Comparison of ENCODE assay signal across 12 cellular contexts in the genomic region with DNA sequence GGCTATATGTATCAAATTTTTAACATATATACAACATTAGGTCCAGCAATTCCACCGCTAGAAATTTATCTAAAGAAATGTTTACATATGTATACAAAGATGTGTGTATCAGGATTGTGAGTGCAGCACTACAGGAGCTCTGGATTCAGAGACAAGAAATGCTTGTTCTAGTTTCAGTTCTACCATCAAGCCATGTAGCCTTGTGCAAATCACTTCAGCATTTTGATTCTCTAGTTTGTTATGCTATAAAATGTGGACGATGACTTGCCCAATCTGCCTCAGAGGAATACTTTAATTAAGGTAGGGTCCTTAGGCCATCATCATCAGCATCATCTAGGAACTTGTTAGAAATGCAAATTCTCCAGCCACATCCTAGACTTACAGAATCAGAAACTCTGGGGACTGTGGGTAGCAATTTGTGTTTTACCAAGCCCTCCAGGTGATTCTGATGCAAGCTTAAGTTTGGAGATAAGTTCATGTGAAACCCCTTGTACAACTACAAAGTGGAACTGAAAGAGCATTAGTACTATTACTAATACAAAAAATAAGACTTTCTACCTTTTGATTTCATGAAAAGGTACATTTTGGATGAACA.
DNase-seq lines count a peak whose midpoint lies in the region; ATAC-seq and TF ChIP-seq lines count a peak whose summit lies in the region.
"Had no signal": no experiment of that assay in that cellular context is flagged by ENCODE, and none has a peak within 500 bp of the region (broad histone marks: within the 10 kb centered on the region; RNA-seq: fewer than 3 reads in every experiment).

No MANE protein-coding gene starts in this region.

- H3K4me3 Mint-ChIP-seq in activated CD4-positive, alpha-beta T cell treated with anti-CD3 and anti-CD28 coated beads, Interleukin-2, amount 10 ng/mL, durations not matched to agents 24 days and 14 days, result no peak overlapping the region
- no peak overlapping the region for H3K4me3 Mint-ChIP-seq in activated CD4-positive, alpha-beta T cell treated with anti-CD3 and anti-CD28 coated beads, Interleukin-2, amount 10 ng/mL, durations not matched to agents 7 days and 5 days
- H3K4me3 Mint-ChIP-seq in naive B cell (peak overlapping the region in 2 of 8 donors; percentile 23 to 36), nephron progenitor cell (no peak overlapping the region)
- H3K4me3 Mint-ChIP-seq: activated T-helper 17 cell treated with anti-CD3 and anti-CD28 coated beads, Interleukin-2, amount 50 U/mL, for 72 hours had no signal

- no peaks in the 10 kb centered on the region for H3K27me3 Mint-ChIP-seq in activated CD4-positive, alpha-beta T cell treated with anti-CD3 and anti-CD28 coated beads, Interleukin-2, amount 10 ng/mL, durations not matched to agents 24 days and 14 days
- no peaks in the 10 kb centered on the region for H3K27me3 Mint-ChIP-seq in activated CD4-positive, alpha-beta T cell treated with anti-CD3 and anti-CD28 coated beads, Interleukin-2, amount 10 ng/mL, durations not matched to agents 7 days and 5 days
- H3K27me3 Mint-ChIP-seq in naive B cell, result no peaks in the 10 kb centered on the region
- H3K27me3 Mint-ChIP-seq in nephron progenitor cell (ENCODE audit: low read depth, poor library complexity), result peaks cover 2% of the 10 kb centered on the region
- H3K27me3 Mint-ChIP-seq: activated T-helper 17 cell treated with anti-CD3 and anti-CD28 coated beads, Interleukin-2, amount 50 U/mL, for 72 hours had no signal

- H3K9me3 Mint-ChIP-seq in activated CD4-positive, alpha-beta T cell treated with anti-CD3 and anti-CD28 coated beads, Interleukin-2, amount 10 ng/mL, durations not matched to agents 24 days and 14 days, result no peaks in the 10 kb centered on the region
- no peaks in the 10 kb centered on the region for H3K9me3 Mint-ChIP-seq in activated CD4-positive, alpha-beta T cell treated with anti-CD3 and anti-CD28 coated beads, Interleukin-2, amount 10 ng/mL, durations not matched to agents 7 days and 5 days
- H3K9me3 Mint-ChIP-seq in naive B cell (no peaks in the 10 kb centered on the region), nephron progenitor cell (no peaks in the 10 kb centered on the region)
- H3K9me3 Mint-ChIP-seq: activated T-helper 17 cell treated with anti-CD3 and anti-CD28 coated beads, Interleukin-2, amount 50 U/mL, for 72 hours had no signal

- no peak overlapping the region for H3K27ac Mint-ChIP-seq in activated CD4-positive, alpha-beta T cell treated with anti-CD3 and anti-CD28 coated beads, Interleukin-2, amount 10 ng/mL, durations not matched to agents 24 days and 14 days
- no peak overlapping the region for H3K27ac Mint-ChIP-seq in activated CD4-positive, alpha-beta T cell treated with anti-CD3 and anti-CD28 coated beads, Interleukin-2, amount 10 ng/mL, durations not matched to agents 7 days and 5 days
- H3K27ac Mint-ChIP-seq in naive B cell (peak overlapping the region; percentile 14 to 82 (median 64)), nephron progenitor cell (no peak overlapping the region)
- H3K27ac Mint-ChIP-seq: activated T-helper 17 cell treated with anti-CD3 and anti-CD28 coated beads, Interleukin-2, amount 50 U/mL, for 72 hours had no signal

- CTCF ChIA-PET in activated CD4-positive, alpha-beta T cell treated with anti-CD3 and anti-CD28 coated beads, Interleukin-2, amount 10 ng/mL, durations not matched to agents 7 days and 5 days (lab: Charles Lee), result interaction anchor here (1.9 kb wide), 1 partner anchor 14 kb away, joined by 6 read pairs; no protein-coding TSS in a partner anchor

- intact Hi-C loops in activated CD4-positive, alpha-beta T cell treated with anti-CD3 and anti-CD28 coated beads, Interleukin-2, amount 10 ng/mL, durations not matched to agents 24 days and 14 days (cut with micrococcal nuclease), result no loop called here

- peak; percentile 72 for ATAC-seq in GM21423 (IDR thresholded peaks at IDR 0.05; ENCODE audit: unreplicated experiment)
- peak; percentile 57 for ATAC-seq in HG03175 (IDR thresholded peaks at IDR 0.05; ENCODE audit: unreplicated experiment)
- peak; percentile 77 to 83 for ATAC-seq in naive B cell (ENCODE audit: low read depth in 2 of 2)
- ATAC-seq: activated T-helper 17 cell treated with anti-CD3 and anti-CD28 coated beads, Interleukin-2, amount 50 U/mL, for 72 hours; HCT116 had no signal

- peaks cover 26% of the 10 kb centered on the region for H3K36me3 Mint-ChIP-seq in activated CD4-positive, alpha-beta T cell treated with anti-CD3 and anti-CD28 coated beads, Interleukin-2, amount 10 ng/mL, durations not matched to agents 24 days and 14 days (ENCODE audit: low read depth)
- H3K36me3 Mint-ChIP-seq in activated CD4-positive, alpha-beta T cell treated with anti-CD3 and anti-CD28 coated beads, Interleukin-2, amount 10 ng/mL, durations not matched to agents 7 days and 5 days (ENCODE audit: low read depth), result peaks cover 31% of the 10 kb centered on the region
- H3K36me3 Mint-ChIP-seq in naive B cell, result no peaks in the 10 kb centered on the region
- H3K36me3 Mint-ChIP-seq in nephron progenitor cell (ENCODE audit: low read depth), result no peaks in the 10 kb centered on the region

- H3K4me1 Mint-ChIP-seq in activated CD4-positive, alpha-beta T cell treated with anti-CD3 and anti-CD28 coated beads, Interleukin-2, amount 10 ng/mL, durations not matched to agents 24 days and 14 days, result peaks cover 17% of the 10 kb centered on the region
- peaks cover 35% of the 10 kb centered on the region for H3K4me1 Mint-ChIP-seq in activated CD4-positive, alpha-beta T cell treated with anti-CD3 and anti-CD28 coated beads, Interleukin-2, amount 10 ng/mL, durations not matched to agents 7 days and 5 days
- H3K4me1 Mint-ChIP-seq in naive B cell (peaks cover 23 to 58% (median 39%) of the 10 kb centered on the region in 3 donors), nephron progenitor cell (no peaks in the 10 kb centered on the region)

- POLR2A ChIA-PET in activated CD4-positive, alpha-beta T cell treated with anti-CD3 and anti-CD28 coated beads, Interleukin-2, amount 10 ng/mL, durations not matched to agents 7 days and 5 days (lab: Charles Lee), result no interaction called here

- DNase-seq in activated CD4-positive, alpha-beta T cell treated with anti-CD3 and anti-CD28 coated beads, Interleukin-2, amount 10 ng/mL, durations not matched to agents 24 days and 14 days, result peak; percentile 52
- no peak for DNase-seq in activated CD4-positive, alpha-beta T cell treated with anti-CD3 and anti-CD28 coated beads, Interleukin-2, amount 10 ng/mL, durations not matched to agents 7 days and 5 days
- peak; percentile 41 for DNase-seq in naive B cell
- no peak for DNase-seq in nephron progenitor cell
- DNase-seq in HuH-7.5 (ENCODE audit: low spot score), result no peak
- DNase-seq in SK-N-DZ (ENCODE audit: low spot score), result no peak
- DNase-seq: NCI-H1092, NCI-H510A treated with DMSO at 0.1 percent for 48 hours had no signal

- TF ChIP-seq CTCF in nephron progenitor cell (IDR thresholded peaks at IDR 0.05), result no peak

Comparison
In these comparisons a context has a peak if more than half of its experiments do, and no peak if none do; other contexts are left out.
1. DNase-seq: peak in activated CD4-positive, alpha-beta T cell treated with anti-CD3 and anti-CD28 coated beads, Interleukin-2, amount 10 ng/mL, durations not matched to agents 24 days and 14 days (single experiment) and naive B cell (single experiment); none in activated CD4-positive, alpha-beta T cell treated with anti-CD3 and anti-CD28 coated beads, Interleukin-2, amount 10 ng/mL, durations not matched to agents 7 days and 5 days (single experiment), nephron progenitor cell (single experiment), HuH-7.5 (single experiment) and SK-N-DZ (single experiment).
2. H3K27ac Mint-ChIP-seq: peak in naive B cell (6 of 6); none in activated CD4-positive, alpha-beta T cell treated with anti-CD3 and anti-CD28 coated beads, Interleukin-2, amount 10 ng/mL, durations not matched to agents 24 days and 14 days (single experiment), activated CD4-positive, alpha-beta T cell treated with anti-CD3 and anti-CD28 coated beads, Interleukin-2, amount 10 ng/mL, durations not matched to agents 7 days and 5 days (single experiment) and nephron progenitor cell (single experiment).
3. Peak in every context shown above with its lines, with median percentiles within 50 percentile points of each other: ATAC-seq.